Comparison of ENCODE assay signal across 17 cellular contexts in the genomic region with DNA sequence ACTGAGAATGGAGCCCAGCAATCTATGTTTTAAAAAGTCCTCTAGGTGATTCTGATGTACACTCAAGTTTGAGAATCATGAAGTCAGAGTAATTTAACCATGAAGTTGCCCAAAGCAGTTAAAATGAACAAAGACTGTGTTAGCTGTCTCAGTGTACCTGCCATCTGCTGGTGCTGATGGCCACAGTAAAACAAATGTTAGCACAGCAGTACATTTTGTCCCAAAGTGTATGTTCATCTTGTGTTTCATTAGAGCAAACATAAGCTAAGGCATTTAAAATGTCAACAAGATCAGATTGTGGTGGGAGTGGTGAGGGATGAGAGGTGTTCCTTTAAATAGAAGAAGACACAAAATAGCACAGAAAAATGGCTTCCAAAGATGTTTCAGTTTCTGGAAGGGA. TPM values are rescaled to one million over a fixed set of nuclear protein-coding genes. Genes with fewer than 3 reads are reported as not detected.
DNase-seq lines count a peak whose midpoint lies in the region; ATAC-seq, FAIRE-seq and TF ChIP-seq lines count a peak whose summit lies in the region.
"Had no signal": no experiment of that assay in that cellular context is flagged by ENCODE, and none has a peak within 500 bp of the region (broad histone marks: within the 10 kb centered on the region; RNA-seq: fewer than 3 reads in every experiment).

No MANE protein-coding gene starts in this region.

- H4K20me1 ChIP-seq in hepatocyte (ENCODE audit: insufficient read depth, poor library complexity, severe bottlenecking) = no peaks in the 10 kb centered on the region

- no peak overlapping the region for H2AFZ ChIP-seq in hepatocyte

- FAIRE-seq in urothelium cell line (lab: Jason Lieb, UNC) = no peak

- H3K79me2 ChIP-seq in hepatocyte = no peaks in the 10 kb centered on the region

- peaks cover 19% of the 10 kb centered on the region for H3K4me1 ChIP-seq in hepatocyte (ENCODE audit: insufficient read depth)
- H3K4me1 ChIP-seq in stomach = peaks cover 0 to 22% (median 15%) of the 10 kb centered on the region in 4 donors
- H3K4me1 ChIP-seq: uterus had no signal

- no peak for ATAC-seq in sciatic nerve
- ATAC-seq: activated CD8-positive, alpha-beta T cell treated with anti-CD3 and anti-CD28 coated beads, Interleukin-2, amount 10 ng/mL, durations not matched to agents 7 days and 5 days; effector memory CD8-positive, alpha-beta T cell had no signal

- intact Hi-C loops in stomach (cut with DNase I; ENCODE audit: low total_unique reads) (no loop called here), sciatic nerve (cut with DNase I) (no loop called here)

- DNase-seq in NCI-H510A treated with DMSO at 0.1 percent for 48 hours (lab: John Stamatoyannopoulos, UW) = peak; percentile 40
- DNase-seq in NCI-H510A (lab: John Stamatoyannopoulos, UW) = no peak
- DNase-seq in NCI-H2196 treated with DMSO at 0.1 percent for 48 hours (lab: John Stamatoyannopoulos, UW; ENCODE audit: unreplicated experiment) = peak; percentile 18
- no peak for DNase-seq in hepatocyte (ENCODE audit: low spot score)
- no peak for DNase-seq in stomach
- DNase-seq in SKM-1 treated with dmso at 0.1 percent for 144 hours (lab: John Stamatoyannopoulos, UW; ENCODE audit: unreplicated experiment) = no peak
- DNase-seq in sciatic nerve (ENCODE audit: low spot score) = no peak
- no peak for DNase-seq in urothelium cell line (ENCODE audit: low spot score)
- DNase-seq: activated CD8-positive, alpha-beta T cell treated with anti-CD3 and anti-CD28 coated beads, Interleukin-2, amount 10 ng/mL, durations not matched to agents 7 days and 5 days; caudate nucleus; effector memory CD8-positive, alpha-beta T cell; KG1; RPMI8226; SW 1271; uterus had no signal

- no peaks in the 10 kb centered on the region for H3K9me2 ChIP-seq in hepatocyte (replicated peaks; ENCODE audit: insufficient read depth)

- H3K27me3 ChIP-seq in hepatocyte (no peaks in the 10 kb centered on the region), stomach (no peaks in the 10 kb centered on the region)
- H3K27me3 ChIP-seq: uterus had no signal

- no peak for TF ChIP-seq CTCF in hepatocyte (IDR thresholded peaks at IDR 0.05; ENCODE audit: poor library complexity)
- TF ChIP-seq CTCF in stomach (IDR thresholded peaks at IDR 0.05) = no peak

- peak overlapping the region; percentile 53 for H3K4me2 ChIP-seq in hepatocyte

- H3K9me3 ChIP-seq in hepatocyte (ENCODE audit: low read depth) (no peaks in the 10 kb centered on the region), stomach (no peaks in the 10 kb centered on the region)
- H3K9me3 ChIP-seq: uterus had no signal

- TF ChIP-seq POLR2A in stomach (IDR thresholded peaks at IDR 0.05) = no peak

- no peak for TF ChIP-seq EP300 in stomach (IDR thresholded peaks at IDR 0.05)

- peak overlapping the region; percentile 42 for H3K27ac ChIP-seq in hepatocyte
- peak overlapping the region; percentile 34 to 66 (median 54) for H3K27ac ChIP-seq in stomach
- H3K27ac ChIP-seq: uterus had no signal

- no peaks in the 10 kb centered on the region for H3K36me3 ChIP-seq in hepatocyte (replicated peaks; ENCODE audit: insufficient read depth, low read depth)
- H3K36me3 ChIP-seq in stomach = no peaks in the 10 kb centered on the region
- H3K36me3 ChIP-seq: uterus had no signal

- H3K4me3 ChIP-seq in hepatocyte = no peak overlapping the region
- no peak overlapping the region for H3K4me3 ChIP-seq in stomach
- H3K4me3 ChIP-seq: uterus had no signal

RNA-seq across cellular contexts. Expression of a gene that starts 31.1 kb away (rescaled TPM):
- total RNA-seq in hepatocyte (15.3 and 15.5 TPM in 2 replicates), stomach (1 to 10 TPM in 1 of 5 donors, under 1 TPM in 1, not detected in 3; 0.45 to 2.2 TPM), sciatic nerve (not detected)
- polyA plus RNA-seq in hepatocyte (18.6 and 21.0 TPM in 2 replicates), stomach (1 to 10 TPM in 1 of 3 donors, under 1 TPM in 2; 0.31 to 1.1 (median 0.75) TPM)
- total RNA-seq: activated CD8-positive, alpha-beta T cell treated with anti-CD3 and anti-CD28 coated beads, Interleukin-2, amount 10 ng/mL, durations not matched to agents 7 days and 5 days; activated T-helper 1 cell treated with anti-CD3 and anti-CD28 coated beads, Interleukin-12 subunit alpha, Interleukin-12 subunit beta, Interleukin-2, Interleukin-4 antibody, amounts not matched to agents 30 ng/mL and 10 ng/mL and 1 ng/mL, durations not matched to agents 14 hours and 24 hours and 36 hours; myocyte had no signal

Comparison
In these comparisons a context has a peak if more than half of its experiments do, and no peak if none do; other contexts are left out.
1. DNase-seq: peak in NCI-H510A treated with DMSO at 0.1 percent for 48 hours (single experiment) and NCI-H2196 treated with DMSO at 0.1 percent for 48 hours (single experiment); none in NCI-H510A (single experiment), hepatocyte (single experiment), stomach (single experiment), SKM-1 treated with dmso at 0.1 percent for 144 hours (single experiment), sciatic nerve (single experiment) and urothelium cell line (single experiment).